Comparison of ENCODE assay signal across 25 cellular contexts in the genomic region with DNA sequence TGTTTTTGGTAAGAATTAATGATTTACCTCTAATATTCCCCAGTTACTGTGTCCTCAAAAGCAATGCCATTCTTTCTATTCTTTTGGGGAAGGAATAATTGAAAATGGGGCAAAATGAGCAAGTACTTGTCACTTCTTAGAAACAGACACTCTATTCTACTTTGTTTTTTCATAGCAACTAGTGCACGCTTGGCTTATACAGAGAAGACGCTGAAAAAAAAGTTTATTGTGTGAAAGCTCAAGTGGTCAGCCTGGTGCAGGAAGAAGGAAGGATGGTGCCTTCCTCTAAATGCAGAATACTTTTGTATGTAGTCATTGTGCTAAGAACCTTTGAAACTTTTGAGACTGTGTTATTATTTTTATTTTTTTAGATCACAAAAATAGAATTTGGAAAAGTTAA. TPM values are rescaled to one million over a fixed set of nuclear protein-coding genes. Genes with fewer than 3 reads are reported as not detected.
DNase-seq lines count a peak whose midpoint lies in the region; ATAC-seq and TF ChIP-seq lines count a peak whose summit lies in the region.
"Had no signal": no experiment of that assay in that cellular context is flagged by ENCODE, and none has a peak within 500 bp of the region (broad histone marks: within the 10 kb centered on the region; RNA-seq: fewer than 3 reads in every experiment).

No MANE protein-coding gene starts in this region.

- H4K12ac ChIP-seq in trophoblast cell (ENCODE audit: low read depth, low read length): no peak overlapping the region

- H3K36me3 ChIP-seq in RWPE2 (ENCODE audit: low read depth) (no peaks in the 10 kb centered on the region), mesodermal cell (ENCODE audit: control insufficient read depth, insufficient read depth, low read length) (no peaks in the 10 kb centered on the region), trophoblast cell (ENCODE audit: control insufficient read depth in 1 of 2, insufficient read depth in 2 of 2, low read length in 2 of 2) (no peaks in the 10 kb centered on the region)
- H3K36me3 ChIP-seq: BLaER1, HAP-1, transverse colon had no signal

- peak; percentile 42 for DNase-seq in ELR (ENCODE audit: low read depth)
- no peak for DNase-seq in RWPE2 (ENCODE audit: low spot score)
- DNase-seq in epithelial cell of prostate (ENCODE audit: low read depth, low spot score): no peak
- DNase-seq in trophoblast cell: no peak
- DNase-seq in MV-4-11 (lab: John Stamatoyannopoulos, UW): no peak
- DNase-seq in effector CD4-positive, alpha-beta T cell: no peak
- DNase-seq: activated effector memory CD4-positive, alpha-beta T cell treated with Interleukin-2 at 50 U/mL for 16 hours; central memory CD4-positive, alpha-beta T cell; dorsolateral prefrontal cortex; glutamatergic neuron; Kasumi-1; left ventricle myocardium superior; naive B cell; NCI-H1092; NCI-H1694 treated with DMSO at 0.1 percent for 48 hours; NCI-H446; NCI-H82; stimulated activated CD4-positive, alpha-beta T cell treated with anti-CD3 and anti-CD28 coated beads, Interleukin-4, amount 100 ng/mL, for 4 hours; T-helper 1 cell; transverse colon had no signal

- H3K9me3 ChIP-seq in RWPE2 (ENCODE audit: severe bottlenecking): peaks cover 3% of the 10 kb centered on the region
- peaks cover 3% of the 10 kb centered on the region for H3K9me3 ChIP-seq in mesodermal cell (ENCODE audit: control insufficient read depth, low read length)
- no peaks in the 10 kb centered on the region for H3K9me3 ChIP-seq in trophoblast cell (ENCODE audit: insufficient read depth, low read depth, low read length)
- H3K9me3 ChIP-seq: BLaER1, HAP-1 had no signal

- H4K8ac ChIP-seq in trophoblast cell (ENCODE audit: low read depth, low read length): no peak overlapping the region

- whole genome bisulfite sequencing in mesodermal cell (ENCODE audit: insufficient coverage in 2 of 2), 2 experiments: 82% methylated on average over 2 of the region's 2 CpGs; no CpG with 5 or more reads in 1 of the 2 experiments
- no CpG with 5 or more reads among the region's 2 CpGs for WGBS in trophoblast cell (ENCODE audit: extremely low coverage, insufficient coverage, insufficient read length)

- H2BK5ac ChIP-seq in trophoblast cell (ENCODE audit: low read depth, low read length, poor library complexity): no peak overlapping the region

- no peak overlapping the region for H3K4me2 ChIP-seq in trophoblast cell (ENCODE audit: low read length)
- H3K4me2 ChIP-seq: BLaER1 had no signal

- H3K27ac ChIP-seq in RWPE2 (ENCODE audit: poor library complexity, severe bottlenecking) (peak overlapping the region; percentile 34), epithelial cell of prostate (peak overlapping the region; percentile 87), mesodermal cell (ENCODE audit: low read depth, low read length, severe bottlenecking) (peak overlapping the region; percentile 88), trophoblast cell (ENCODE audit: low read depth, low read length) (no peak overlapping the region)
- H3K27ac ChIP-seq: BLaER1, dorsolateral prefrontal cortex, transverse colon had no signal

- H2AFZ ChIP-seq in trophoblast cell (ENCODE audit: insufficient read depth, low read length, poor library complexity): no peak overlapping the region

- H3K4me3 ChIP-seq in RWPE2 (ENCODE audit: severe bottlenecking) (no peak overlapping the region), mesodermal cell (ENCODE audit: extremely low read depth, insufficient read depth, low read length, poor library complexity, severe bottlenecking) (no peak overlapping the region), trophoblast cell (ENCODE audit: low read depth, low read length) (no peak overlapping the region)
- H3K4me3 ChIP-seq: BLaER1, dorsolateral prefrontal cortex, HAP-1, transverse colon had no signal

- no peaks in the 10 kb centered on the region for H3K79me2 ChIP-seq in trophoblast cell (ENCODE audit: control insufficient read depth, insufficient read depth, low read length, poor library complexity)

- no peak overlapping the region for H3K4ac ChIP-seq in trophoblast cell (ENCODE audit: low read depth, low read length)

- H3K23ac ChIP-seq in trophoblast cell (ENCODE audit: low read length): no peak overlapping the region

- TF ChIP-seq CTCF in RWPE2 (IDR thresholded peaks at IDR 0.05; ENCODE audit: poor library complexity, severe bottlenecking): no peak

- H3K27me3 ChIP-seq in RWPE2 (ENCODE audit: insufficient read depth, poor library complexity, severe bottlenecking) (no peaks in the 10 kb centered on the region), trophoblast cell (ENCODE audit: insufficient read depth, low read length) (no peaks in the 10 kb centered on the region)
- H3K27me3 ChIP-seq: BLaER1, dorsolateral prefrontal cortex, transverse colon had no signal

- no peak for ATAC-seq in RWPE2 (ENCODE audit: low read depth)
- no peak for ATAC-seq in HG02973 (IDR thresholded peaks at IDR 0.05; ENCODE audit: unreplicated experiment)
- ATAC-seq: left ventricle myocardium superior, WTC11 had no signal

- H2BK12ac ChIP-seq in trophoblast cell (ENCODE audit: low read length): no peak overlapping the region

- no peak overlapping the region for H3K9ac ChIP-seq in trophoblast cell (ENCODE audit: low read length)
- H3K9ac ChIP-seq: BLaER1 had no signal

- H4K91ac ChIP-seq in trophoblast cell (ENCODE audit: low read depth, low read length): no peak overlapping the region

- peaks cover 4% of the 10 kb centered on the region for H3K4me1 ChIP-seq in RWPE2 (ENCODE audit: insufficient read depth, poor library complexity, severe bottlenecking)
- peaks cover 10% of the 10 kb centered on the region for H3K4me1 ChIP-seq in mesodermal cell (ENCODE audit: control insufficient read depth, insufficient read depth, low read length, poor library complexity, severe bottlenecking)
- no peaks in the 10 kb centered on the region for H3K4me1 ChIP-seq in trophoblast cell (ENCODE audit: control insufficient read depth in 1 of 2, insufficient read depth in 2 of 2, low read length in 2 of 2)
- H3K4me1 ChIP-seq: BLaER1, HAP-1, transverse colon had no signal

- no peaks in the 10 kb centered on the region for H3K79me1 ChIP-seq in trophoblast cell (ENCODE audit: low read length)

- H2BK120ac ChIP-seq in trophoblast cell (ENCODE audit: insufficient read depth, low read length, poor library complexity): no peak overlapping the region

- H3K18ac ChIP-seq in trophoblast cell (ENCODE audit: low read length): no peak overlapping the region

- H3K14ac ChIP-seq in trophoblast cell (ENCODE audit: low read length): no peak overlapping the region

- H2AK5ac ChIP-seq in trophoblast cell (ENCODE audit: low read length): no peak overlapping the region

RNA-seq across cellular contexts. Expression of a gene that starts 29.6 kb away (rescaled TPM):
- polyA plus RNA-seq in mesodermal cell (2013, experiment 1 of 2): 0.52 TPM
- polyA plus RNA-seq in mesodermal cell (2013, experiment 2 of 2): not detected
- polyA plus RNA-seq in trophoblast cell (2013): 0.07 and 0.10 TPM in 2 replicates
